ENCODE assay signal across 8 cellular contexts in the genomic region with DNA sequence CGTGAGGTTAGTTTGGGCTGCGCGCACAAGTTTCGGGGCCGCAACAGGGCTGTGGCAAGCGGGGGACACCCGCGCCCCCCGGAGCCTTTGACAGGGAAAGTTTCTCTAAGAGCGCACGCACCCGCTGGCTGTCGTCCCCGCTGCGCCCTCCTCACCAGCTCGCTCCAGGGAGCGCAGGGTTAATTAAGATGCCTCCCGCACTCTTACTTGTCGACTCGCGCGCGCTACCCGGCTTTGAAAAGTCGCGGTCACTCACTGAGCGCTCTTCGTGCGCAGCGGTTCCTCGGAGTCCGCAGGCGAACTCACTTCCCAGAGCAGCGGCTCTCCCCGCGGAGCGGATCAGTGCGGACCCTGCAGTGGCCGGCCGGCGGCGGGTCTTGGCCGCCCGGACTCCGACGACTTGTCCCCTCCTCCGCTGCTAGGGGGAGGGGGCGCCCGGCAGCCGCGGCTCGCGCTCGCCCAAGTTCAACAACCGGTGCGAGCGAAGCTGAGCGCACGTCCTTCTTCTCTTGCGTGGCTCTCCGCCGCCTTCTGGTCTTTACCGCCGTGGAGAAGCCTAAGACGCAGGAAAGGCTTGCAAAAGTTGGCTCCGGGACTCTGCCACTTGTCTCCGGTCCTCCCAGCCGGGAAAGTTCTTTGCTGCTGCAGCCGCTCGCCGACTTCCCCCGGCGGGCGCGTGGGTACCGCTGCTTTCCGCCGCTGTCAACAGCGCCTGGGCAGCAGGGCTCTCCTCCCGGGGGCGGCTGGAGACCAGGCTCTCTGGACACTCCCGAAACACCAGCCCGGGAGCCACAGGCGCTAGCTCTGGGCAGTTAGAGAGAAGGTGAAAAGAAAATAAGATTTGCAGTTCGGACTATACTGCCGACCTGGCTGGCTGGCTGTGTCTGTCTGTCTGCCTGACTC. TPM values are rescaled to one million over a fixed set of nuclear protein-coding genes. Genes with fewer than 3 reads are reported as not detected.
A peak's percentile ranks its signal among the peaks of the same experiment; 100 is the strongest.
DNase-seq lines count a peak whose midpoint lies in the region; ATAC-seq and TF ChIP-seq lines count a peak whose summit lies in the region.

No MANE protein-coding gene starts in this region.

- TF ChIP-seq CTCF in Panc1 (IDR thresholded peaks at IDR 0.05) (no peak), hepatocyte (IDR thresholded peaks at IDR 0.05; ENCODE audit: poor library complexity) (no peak)

- peak overlapping the region; percentile 75 to 88 for H3K4me3 ChIP-seq in Panc1 (ENCODE audit: low read depth in 2 of 2, low read length in 2 of 2)
- H3K4me3 ChIP-seq in hepatocyte, result peak overlapping the region; percentile 91

- peaks cover 32% of the 10 kb centered on the region for H3K79me2 ChIP-seq in hepatocyte

- peak; percentile 39 for DNase-seq in activated T-cell treated with anti-CD3 and anti-CD28 coated beads for 1 hour (ENCODE audit: low read depth)
- no peak for DNase-seq in activated T-cell treated with anti-CD3 and anti-CD28 coated beads, Interleukin-2, amount 50 U/mL, for 1 hour
- no peak for DNase-seq in Panc1 (ENCODE audit: low read depth, low spot score)
- peak; percentile 51 for DNase-seq in amniotic epithelial cell (ENCODE audit: low read depth)
- peak; percentile 68 for DNase-seq in hepatocyte (ENCODE audit: low spot score)
- DNase-seq in retina, result peak; percentile 90

- H3K4me1 ChIP-seq in Panc1 (ENCODE audit: control insufficient read depth, insufficient read depth, low read length) (peaks cover 26% of the 10 kb centered on the region), hepatocyte (ENCODE audit: insufficient read depth) (peaks cover 6% of the 10 kb centered on the region)

- peaks cover 6% of the 10 kb centered on the region; the same call in 1 of the 2 replicates for H3K36me3 ChIP-seq in Panc1 (ENCODE audit: control insufficient read depth, insufficient read depth, low read length)
- H3K36me3 ChIP-seq in hepatocyte (replicated peaks; ENCODE audit: insufficient read depth, low read depth), result no peaks in the 10 kb centered on the region

- H2AFZ ChIP-seq in hepatocyte, result no peak overlapping the region

- peak overlapping the region; percentile 75 for H3K4me2 ChIP-seq in hepatocyte

- H3K27me3 ChIP-seq in Panc1 (ENCODE audit: control insufficient read depth, insufficient read depth, low read length) (no peaks in the 10 kb centered on the region), hepatocyte (no peaks in the 10 kb centered on the region)

- no TSS peak for BruUV-seq in Panc1 (replicated peaks; lab: Mats Ljungman, UMichigan)

- peak overlapping the region; percentile 93 for H3K27ac ChIP-seq in Panc1 (ENCODE audit: low read length)
- peak overlapping the region; percentile 95 for H3K27ac ChIP-seq in hepatocyte

- H4K20me1 ChIP-seq in hepatocyte (ENCODE audit: insufficient read depth, poor library complexity, severe bottlenecking), result peaks cover 34% of the 10 kb centered on the region

- POLR2A ChIA-PET in Panc1 (lab: Charles Lee), result interaction anchor here (0.6 to 1.6 kb wide), 12 partner anchors 12 to 791 kb away, joined by 3 to 6 read pairs (median 4); no protein-coding TSS in a partner anchor

- under 1% methylated on average over 78 of the region's 86 CpGs for WGBS in hepatocyte (ENCODE audit: low lambda C conversion rate, missing lambda C conversion rate)

- peak; percentile 11 for ATAC-seq in HG03066 (IDR thresholded peaks at IDR 0.05; ENCODE audit: low read depth, unreplicated experiment)
- ATAC-seq in Panc1, result peak; percentile 3
- ATAC-seq in HG03469 (IDR thresholded peaks at IDR 0.05; ENCODE audit: unreplicated experiment), result no peak

- in situ Hi-C loops in Panc1 (cut with HindIII; ENCODE audit: low pct_unique_long_range_greater_than_20kb, low sequenced_read_pairs), result no loop called here

- H3K9me3 ChIP-seq in Panc1 (ENCODE audit: control insufficient read depth, insufficient read depth, low read depth, low read length) (no peaks in the 10 kb centered on the region; the same call in 1 of the 2 replicates), hepatocyte (ENCODE audit: low read depth) (no peaks in the 10 kb centered on the region)

- no peaks in the 10 kb centered on the region for H3K9me2 ChIP-seq in hepatocyte (replicated peaks; ENCODE audit: insufficient read depth)

- CTCF ChIA-PET in Panc1 (lab: Charles Lee), result interaction anchor here (0.6 kb wide), 1 partner anchor 275 kb away, joined by 3 read pairs; no protein-coding TSS in a partner anchor

- intact Hi-C loops in Panc1 (cut with micrococcal nuclease; ENCODE audit: unreplicated experiment), result loop anchor here (5.0 kb wide), 2 partner anchors 364 to 914 kb away; no protein-coding TSS in a partner anchor

RNA-seq across cellular contexts. Expression of a gene that starts 0.5 kb away (rescaled TPM):
- total RNA-seq in Panc1 (2021; ENCODE audit: unreplicated experiment), result 70.0 TPM
- polyA plus RNA-seq in Panc1 (2012; ENCODE audit: insufficient read length), result 74.0 TPM
- 289 and 351 TPM in 2 replicates for total RNA-seq in hepatocyte
- 170 and 189 TPM in 2 replicates for polyA plus RNA-seq in hepatocyte

Comparison
In these comparisons a context has a peak if more than half of its experiments do, and no peak if none do; other contexts are left out.
1. DNase-seq: peak in activated T-cell treated with anti-CD3 and anti-CD28 coated beads for 1 hour (single experiment), amniotic epithelial cell (single experiment), hepatocyte (single experiment) and retina (single experiment); none in activated T-cell treated with anti-CD3 and anti-CD28 coated beads, Interleukin-2, amount 50 U/mL, for 1 hour (single experiment) and Panc1 (single experiment).